Comparison of ENCODE assay signal across 8 cellular contexts in genomic region chr4:153154010-153154975, GRCh38. TPM values are rescaled to one million over a fixed set of nuclear protein-coding genes. Genes with fewer than 3 reads are reported as not detected.
DNase-seq lines count a peak whose midpoint lies in the region; ATAC-seq and TF ChIP-seq lines count a peak whose summit lies in the region.

No MANE protein-coding gene starts in this region.

- peaks cover 47% of the 10 kb centered on the region for H3K27me3 Mint-ChIP-seq in activated naive CD8-positive, alpha-beta T cell treated with anti-CD3 and anti-CD28 coated beads, Interleukin-2, amount 50 U/mL, for 24 hours

- peak overlapping the region; percentile 77 for H3K4me3 ChIP-seq in thoracic aorta

- no peaks in the 10 kb centered on the region for H3K9me3 ChIP-seq in thoracic aorta

- ATAC-seq in activated naive CD8-positive, alpha-beta T cell treated with anti-CD3 and anti-CD28 coated beads, Interleukin-2, amount 50 U/mL, for 24 hours: no peak
- ATAC-seq in thoracic aorta (ENCODE audit: insufficient number of reproducible peaks, low FRiP score, low read depth) (no peak), GM21529 (IDR thresholded peaks at IDR 0.05; ENCODE audit: unreplicated experiment) (no peak)

- H3K9me3 Mint-ChIP-seq in activated naive CD8-positive, alpha-beta T cell treated with anti-CD3 and anti-CD28 coated beads, Interleukin-2, amount 50 U/mL, for 24 hours: no peaks in the 10 kb centered on the region

- TF ChIP-seq CTCF in thoracic aorta (IDR thresholded peaks at IDR 0.05): no peak

- no peaks in the 10 kb centered on the region for H3K36me3 ChIP-seq in thoracic aorta

- no peaks in the 10 kb centered on the region for H3K36me3 Mint-ChIP-seq in activated naive CD8-positive, alpha-beta T cell treated with anti-CD3 and anti-CD28 coated beads, Interleukin-2, amount 50 U/mL, for 24 hours (ENCODE audit: low read depth)

- peak overlapping the region; percentile 77 for H3K4me3 Mint-ChIP-seq in activated naive CD8-positive, alpha-beta T cell treated with anti-CD3 and anti-CD28 coated beads, Interleukin-2, amount 50 U/mL, for 24 hours

- peak; percentile 43 for DNase-seq in NCI-H345 (lab: John Stamatoyannopoulos, UW)
- DNase-seq in NCI-H345 treated with DMSO at 0.1 percent for 48 hours (lab: John Stamatoyannopoulos, UW; ENCODE audit: unreplicated experiment): no peak
- peak; percentile 26 for DNase-seq in NCI-H2107 (lab: John Stamatoyannopoulos, UW)
- no peak for DNase-seq in activated naive CD8-positive, alpha-beta T cell treated with anti-CD3 and anti-CD28 coated beads, Interleukin-2, amount 50 U/mL, for 24 hours
- DNase-seq in kidney glomerular epithelial cell (lab: John Stamatoyannopoulos, UW): peak; percentile 31
- DNase-seq in thoracic aorta (ENCODE audit: low spot score): no peak
- DNase-seq in nucleus accumbens (lab: John Stamatoyannopoulos, UW): no peak

- H3K27me3 ChIP-seq in thoracic aorta (replicated peaks; ENCODE audit: insufficient read depth): no peaks in the 10 kb centered on the region

- peak overlapping the region; percentile 25 for H3K27ac Mint-ChIP-seq in activated naive CD8-positive, alpha-beta T cell treated with anti-CD3 and anti-CD28 coated beads, Interleukin-2, amount 50 U/mL, for 24 hours

- H3K27ac ChIP-seq in thoracic aorta: peak overlapping the region; percentile 51 to 54

- peaks cover 4 to 8% of the 10 kb centered on the region in 2 donors for H3K4me1 ChIP-seq in thoracic aorta (ENCODE audit: control insufficient read depth in 1 of 2, low read depth in 2 of 2)

- peaks cover 55% of the 10 kb centered on the region for H3K4me1 Mint-ChIP-seq in activated naive CD8-positive, alpha-beta T cell treated with anti-CD3 and anti-CD28 coated beads, Interleukin-2, amount 50 U/mL, for 24 hours

RNA-seq across cellular contexts. Expression of gene TRIM2, which starts 50.0 kb away (rescaled TPM):
- 10 to 100 TPM; 31.7 to 41.3 TPM for total RNA-seq in thoracic aorta

Comparison
In these comparisons a context has a peak if more than half of its experiments do, and no peak if none do; other contexts are left out.
1. DNase-seq: peak in NCI-H345 (single experiment), NCI-H2107 (single experiment) and kidney glomerular epithelial cell (single experiment); none in NCI-H345 treated with DMSO at 0.1 percent for 48 hours (single experiment), activated naive CD8-positive, alpha-beta T cell treated with anti-CD3 and anti-CD28 coated beads, Interleukin-2, amount 50 U/mL, for 24 hours (single experiment), thoracic aorta (single experiment) and nucleus accumbens (0 of 56).